Comparison of ENCODE assay signal across 10 cellular contexts in the genomic region with DNA sequence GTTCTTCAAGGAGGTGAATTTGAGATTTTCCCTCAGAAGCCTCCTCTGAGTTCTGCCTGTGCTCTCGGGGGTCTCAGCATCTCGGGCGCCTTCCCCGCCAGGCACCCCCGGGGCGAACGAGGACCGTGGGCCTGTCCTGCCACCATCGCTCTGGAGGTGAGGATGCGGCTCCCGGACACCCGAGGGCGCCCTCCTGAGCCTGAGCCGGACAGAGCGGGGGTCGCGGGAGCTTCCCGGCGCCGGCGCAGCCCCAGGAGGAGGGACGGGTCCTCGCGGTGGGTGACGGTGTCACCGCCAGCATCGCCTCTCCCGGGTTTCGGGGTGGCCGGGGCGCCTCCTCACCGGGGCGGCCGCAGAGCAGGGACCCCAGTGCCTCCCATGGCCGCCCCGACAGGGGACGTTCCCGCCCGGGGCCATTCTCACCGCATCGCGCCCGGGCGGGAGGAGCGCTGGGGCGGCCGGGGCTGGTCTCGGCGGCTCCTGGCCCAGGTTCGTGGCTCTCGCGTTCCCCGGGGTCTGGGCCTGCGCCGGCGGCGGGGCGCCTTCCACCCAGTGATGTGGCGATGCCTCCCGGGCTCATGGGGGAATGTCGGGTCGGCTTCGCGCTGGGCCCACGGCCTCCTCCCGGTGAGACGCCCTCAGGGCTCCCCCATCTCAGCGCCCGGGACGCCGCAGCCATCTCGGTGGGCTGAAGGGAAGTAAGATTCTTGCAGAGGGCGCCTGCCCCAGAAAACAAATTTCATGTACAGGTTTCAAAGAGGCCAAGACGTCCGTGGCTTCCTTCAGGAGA.
DNase-seq lines count a peak whose midpoint lies in the region; ATAC-seq and TF ChIP-seq lines count a peak whose summit lies in the region.
"Had no signal": no experiment of that assay in that cellular context is flagged by ENCODE, and none has a peak within 500 bp of the region (broad histone marks: within the 10 kb centered on the region; RNA-seq: fewer than 3 reads in every experiment).

No MANE protein-coding gene starts in this region.

- DNase-seq in activated CD4-positive, CD25-positive, alpha-beta regulatory T cell (lab: John Stamatoyannopoulos, UW) = no peak
- DNase-seq in esophagus squamous epithelium (lab: John Stamatoyannopoulos, UW) (no peak), naive B cell (peak; percentile 28), type B pancreatic cell (ENCODE audit: extremely low spot score, unreplicated experiment) (peak; percentile 69)
- DNase-seq in T-helper 2 cell treated with Interferon-gamma antibody and Interleukin-4, amounts not matched to agents 5 μg/mL and 100 μg/mL, for 36 hours (ENCODE audit: low spot score) = no peak

- H3K36me3 ChIP-seq in esophagus squamous epithelium = no peaks in the 10 kb centered on the region

- H3K9me3 ChIP-seq in esophagus squamous epithelium = no peaks in the 10 kb centered on the region
- H3K9me3 ChIP-seq: A549 had no signal

- peak; percentile 23 to 42 for ATAC-seq in activated CD4-positive, CD25-positive, alpha-beta regulatory T cell treated with anti-CD3 and anti-CD28 coated beads, Interleukin-2, amount 50 U/mL, for 24 hours
- ATAC-seq in naive B cell (ENCODE audit: low read depth in 2 of 2) (peak; percentile 3 to 16), HG02981 (IDR thresholded peaks at IDR 0.05; ENCODE audit: unreplicated experiment) (no peak), HG03354 (IDR thresholded peaks at IDR 0.05; ENCODE audit: poor library complexity, severe bottlenecking, unreplicated experiment) (no peak)
- ATAC-seq: A549 had no signal

- H3K4me1 ChIP-seq in esophagus squamous epithelium = peaks cover 6 to 39% (median 24%) of the 10 kb centered on the region in 3 donors
- H3K4me1 ChIP-seq: A549 had no signal

- H3K4me1 Mint-ChIP-seq in naive B cell = peaks cover 11 to 24% (median 16%) of the 10 kb centered on the region in 3 donors
- peaks cover 10% of the 10 kb centered on the region for H3K4me1 Mint-ChIP-seq in type B pancreatic cell (ENCODE audit: unreplicated experiment)
- H3K4me1 Mint-ChIP-seq in T-helper 2 cell treated with Interferon-gamma antibody and Interleukin-4, amounts not matched to agents 5 μg/mL and 100 μg/mL, for 36 hours (ENCODE audit: low read depth) = no peaks in the 10 kb centered on the region

- peak overlapping the region in 2 of 4 donors; percentile 10 to 36 for H3K27ac ChIP-seq in esophagus squamous epithelium
- H3K27ac ChIP-seq: A549, VCaP had no signal

- H3K9me3 Mint-ChIP-seq in naive B cell (no peaks in the 10 kb centered on the region), type B pancreatic cell (no peaks in the 10 kb centered on the region)
- no peaks in the 10 kb centered on the region for H3K9me3 Mint-ChIP-seq in T-helper 2 cell treated with Interferon-gamma antibody and Interleukin-4, amounts not matched to agents 5 μg/mL and 100 μg/mL, for 36 hours

- peak in 4 of 6 experiments; percentile 19 to 35 (median 26) for TF ChIP-seq CTCF in esophagus squamous epithelium (IDR thresholded peaks at IDR 0.05)
- peak; percentile 72 for TF ChIP-seq CTCF in type B pancreatic cell (conservative IDR thresholded peaks at IDR 0.05)

- H3K36me3 Mint-ChIP-seq in naive B cell (peaks cover 0 to 4% of the 10 kb centered on the region in 2 donors), type B pancreatic cell (no peaks in the 10 kb centered on the region)
- no peaks in the 10 kb centered on the region for H3K36me3 Mint-ChIP-seq in T-helper 2 cell treated with Interferon-gamma antibody and Interleukin-4, amounts not matched to agents 5 μg/mL and 100 μg/mL, for 36 hours (ENCODE audit: low read depth)

- peaks cover 0 to 34% (median 0%) of the 10 kb centered on the region in 4 donors for H3K27me3 ChIP-seq in esophagus squamous epithelium

- H3K27me3 Mint-ChIP-seq in naive B cell = peaks cover 4 to 39% (median 28%) of the 10 kb centered on the region in 3 donors
- peaks cover 30% of the 10 kb centered on the region for H3K27me3 Mint-ChIP-seq in type B pancreatic cell
- peaks cover 16% of the 10 kb centered on the region for H3K27me3 Mint-ChIP-seq in T-helper 2 cell treated with Interferon-gamma antibody and Interleukin-4, amounts not matched to agents 5 μg/mL and 100 μg/mL, for 36 hours (ENCODE audit: low read depth)

- H3K4me3 Mint-ChIP-seq in naive B cell (peak overlapping the region; percentile 51 to 86 (median 67)), type B pancreatic cell (no peak overlapping the region)
- H3K4me3 Mint-ChIP-seq in T-helper 2 cell treated with Interferon-gamma antibody and Interleukin-4, amounts not matched to agents 5 μg/mL and 100 μg/mL, for 36 hours = no peak overlapping the region

- 62 to 95% methylated on average over 3 to 17 of the region's 75 CpGs for WGBS in esophagus squamous epithelium, 2 donors

- intact Hi-C loops in esophagus squamous epithelium (cut with DNase I) = no loop called here

- peak overlapping the region in 4 of 6 donors; percentile 54 to 94 (median 84) for H3K27ac Mint-ChIP-seq in naive B cell
- H3K27ac Mint-ChIP-seq in type B pancreatic cell = no peak overlapping the region
- no peak overlapping the region for H3K27ac Mint-ChIP-seq in T-helper 2 cell treated with Interferon-gamma antibody and Interleukin-4, amounts not matched to agents 5 μg/mL and 100 μg/mL, for 36 hours

- no peak for TF ChIP-seq POLR2A in esophagus squamous epithelium (IDR thresholded peaks at IDR 0.05)

- peak overlapping the region; percentile 14 to 61 (median 38) for H3K4me3 ChIP-seq in esophagus squamous epithelium
- H3K4me3 ChIP-seq: A549 had no signal

Comparison
In these comparisons a context has a peak if more than half of its experiments do, and no peak if none do; other contexts are left out.
1. ATAC-seq: peak in activated CD4-positive, CD25-positive, alpha-beta regulatory T cell treated with anti-CD3 and anti-CD28 coated beads, Interleukin-2, amount 50 U/mL, for 24 hours (2 of 2) and naive B cell (2 of 2); none in HG02981 (single experiment) and HG03354 (single experiment).
2. DNase-seq: peak in naive B cell (single experiment) and type B pancreatic cell (single experiment); none in activated CD4-positive, CD25-positive, alpha-beta regulatory T cell (0 of 4), esophagus squamous epithelium (single experiment) and T-helper 2 cell treated with Interferon-gamma antibody and Interleukin-4, amounts not matched to agents 5 μg/mL and 100 μg/mL, for 36 hours (single experiment).
3. H3K27ac Mint-ChIP-seq: peak in naive B cell (4 of 6); none in type B pancreatic cell (single experiment) and T-helper 2 cell treated with Interferon-gamma antibody and Interleukin-4, amounts not matched to agents 5 μg/mL and 100 μg/mL, for 36 hours (single experiment).
4. H3K4me3 Mint-ChIP-seq: peak in naive B cell (8 of 8); none in type B pancreatic cell (single experiment) and T-helper 2 cell treated with Interferon-gamma antibody and Interleukin-4, amounts not matched to agents 5 μg/mL and 100 μg/mL, for 36 hours (single experiment).